Comparison of ENCODE assay signal across 7 cellular contexts in genomic region chr4:156456830-156457229, GRCh38.
"Had no signal": no experiment of that assay in that cellular context is flagged by ENCODE, and none has a peak within 500 bp of the region (broad histone marks: within the 10 kb centered on the region; RNA-seq: fewer than 3 reads in every experiment).

No MANE protein-coding gene starts in this region.

- FAIRE-seq: G401.6, GM12891, GM12892, GM18507, GM19239 had no signal

- DNase-seq: GDM1, GF-D8 had no signal
